8 cellular contexts compared by ENCODE assay signal in the genomic region with DNA sequence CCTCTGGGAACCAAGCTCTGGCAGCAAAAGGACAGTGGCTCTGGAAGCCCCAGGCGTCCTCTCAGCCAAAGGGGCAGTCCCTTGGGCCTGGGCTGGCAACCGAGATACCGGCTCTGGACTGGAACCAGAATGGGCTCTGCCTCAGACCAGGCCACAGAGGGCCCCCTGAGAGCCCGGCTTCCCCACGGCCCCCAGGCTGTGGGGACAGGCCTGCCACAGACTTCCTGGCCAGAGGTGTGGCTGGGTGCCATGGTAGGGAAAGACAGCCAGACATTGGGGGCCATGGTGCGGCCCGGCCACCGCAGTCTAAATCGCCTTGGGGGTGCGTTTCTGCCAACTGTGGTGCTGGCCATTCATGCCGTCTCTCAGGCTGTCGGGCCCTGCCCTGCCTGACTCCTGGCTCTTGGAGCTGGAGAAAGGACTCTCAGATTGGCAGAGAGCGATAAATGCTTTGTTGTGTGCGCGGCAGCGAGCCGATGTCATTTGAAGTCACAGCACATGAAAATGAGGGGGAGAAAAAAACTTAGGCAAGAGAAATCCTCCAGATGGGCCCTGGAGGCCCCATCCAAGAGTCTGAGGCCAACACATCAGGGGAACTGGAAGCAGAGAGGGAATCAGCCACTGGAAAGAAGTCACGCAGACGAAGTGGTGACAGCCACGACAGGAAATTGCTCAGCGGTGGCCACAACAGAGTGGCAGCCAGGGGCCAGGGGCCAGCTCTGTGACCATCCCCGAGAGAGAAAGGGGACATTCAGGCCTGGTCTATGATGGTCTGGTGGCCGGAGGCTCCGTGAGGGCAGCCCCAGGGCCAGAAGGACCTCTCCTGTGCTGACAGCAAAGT. TPM values are rescaled to one million over a fixed set of nuclear protein-coding genes. Genes with fewer than 3 reads are reported as not detected.
DNase-seq lines count a peak whose midpoint lies in the region; ATAC-seq and TF ChIP-seq lines count a peak whose summit lies in the region.

No MANE protein-coding gene starts in this region.

- H3K36me3 ChIP-seq in RWPE2 (ENCODE audit: low read depth), result no peaks in the 10 kb centered on the region; the same call in 1 of the 2 replicates

- H3K4me3 ChIP-seq in RWPE2 (ENCODE audit: severe bottlenecking), result no peak overlapping the region

- H3K27ac ChIP-seq in RWPE2 (ENCODE audit: poor library complexity, severe bottlenecking), result peak overlapping the region; percentile 90

- peaks cover 53% of the 10 kb centered on the region for H3K4me1 ChIP-seq in RWPE2 (ENCODE audit: insufficient read depth, poor library complexity, severe bottlenecking)

- no peaks in the 10 kb centered on the region for H3K27me3 ChIP-seq in RWPE2 (ENCODE audit: insufficient read depth, poor library complexity, severe bottlenecking)

- DNase-seq in C1 segment of cervical spinal cord (lab: John Stamatoyannopoulos, UW) (peak in 13 of 14 donors; percentile 32 to 87 (median 63)), RWPE2 (ENCODE audit: low spot score) (no peak), fibroblast of peridontal ligament (ENCODE audit: extremely low read depth) (peak; percentile 38), omental fat pad (ENCODE audit: low spot score) (no peak), NCI-H1694 (lab: John Stamatoyannopoulos, UW) (no peak), COLO829 (ENCODE audit: low spot score) (no peak)
- no peak for DNase-seq in stimulated activated CD4-positive, alpha-beta T cell treated with anti-CD3 and anti-CD28 coated beads, Interleukin-4, amount 100 ng/mL, for 24 hours

- ATAC-seq in RWPE2 (ENCODE audit: low read depth), result no peak
- ATAC-seq in omental fat pad (ENCODE audit: low FRiP score), result peak; percentile 1
- ATAC-seq in HG03175 (IDR thresholded peaks at IDR 0.05; ENCODE audit: unreplicated experiment), result no peak

- no peaks in the 10 kb centered on the region for H3K9me3 ChIP-seq in RWPE2 (ENCODE audit: severe bottlenecking)

- TF ChIP-seq CTCF in RWPE2 (IDR thresholded peaks at IDR 0.05; ENCODE audit: poor library complexity, severe bottlenecking) (no peak), omental fat pad (IDR thresholded peaks at IDR 0.05) (no peak)

RNA-seq across cellular contexts. Expression of a gene that starts 26.5 kb away (rescaled TPM):
- total RNA-seq in omental fat pad, result 10 to 100 TPM; 38.0 to 54.9 (median 48.2) TPM

RNA-seq across cellular contexts. Expression of a gene that starts 28.6 kb away (rescaled TPM):
- 1 to 10 TPM; 3.9 to 6.5 (median 4.1) TPM for total RNA-seq in omental fat pad

RNA-seq across cellular contexts. Expression of a gene that starts 30.5 kb away (rescaled TPM):
- total RNA-seq in omental fat pad, result 1 to 10 TPM; 3.5 to 7.1 (median 6.0) TPM

RNA-seq across cellular contexts. Expression of a gene that starts 35.2 kb away (rescaled TPM):
- 10 to 100 TPM in 2 of 4 donors, 1 to 10 TPM in 2; 4.6 to 18.8 (median 7.7) TPM for total RNA-seq in omental fat pad

Comparison
In these comparisons a context has a peak if more than half of its experiments do, and no peak if none do; other contexts are left out.
1. DNase-seq: peak in C1 segment of cervical spinal cord (13 of 14) and fibroblast of peridontal ligament (single experiment); none in RWPE2 (single experiment), omental fat pad (single experiment), NCI-H1694 (single experiment), stimulated activated CD4-positive, alpha-beta T cell treated with anti-CD3 and anti-CD28 coated beads, Interleukin-4, amount 100 ng/mL, for 24 hours (single experiment) and COLO829 (single experiment).